12 cellular contexts compared by ENCODE assay signal in the genomic region with DNA sequence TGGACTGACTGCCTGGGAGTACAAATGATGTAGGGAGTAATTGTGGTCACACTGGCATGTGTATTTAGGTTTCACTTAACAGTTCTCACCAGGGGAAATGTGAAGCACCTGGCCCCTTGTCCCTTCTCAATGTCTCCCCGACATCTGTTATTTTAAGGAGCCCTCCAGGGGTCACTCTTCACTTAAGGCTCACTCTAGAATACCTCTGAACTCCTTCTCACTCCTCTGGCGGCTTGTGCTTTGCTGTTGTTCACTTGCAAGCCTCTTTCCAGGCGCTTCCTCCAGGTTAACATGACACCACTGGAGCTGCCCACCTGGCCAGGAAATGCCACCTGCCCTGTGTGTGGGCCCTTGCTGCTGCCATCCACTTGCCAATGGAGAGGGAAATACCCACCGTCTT. TPM values are rescaled to one million over a fixed set of nuclear protein-coding genes. Genes with fewer than 3 reads are reported as not detected.
DNase-seq lines count a peak whose midpoint lies in the region; ATAC-seq and TF ChIP-seq lines count a peak whose summit lies in the region.
"Had no signal": no experiment of that assay in that cellular context is flagged by ENCODE, and none has a peak within 500 bp of the region (broad histone marks: within the 10 kb centered on the region; RNA-seq: fewer than 3 reads in every experiment).

No MANE protein-coding gene starts in this region.

- H3K27me3 Mint-ChIP-seq in CD14-positive monocyte (ENCODE audit: low read depth in 3 of 3): peaks cover 0 to 2% (median 0%) of the 10 kb centered on the region in 3 donors

- H3K9me3 Mint-ChIP-seq in CD14-positive monocyte: no peaks in the 10 kb centered on the region
- H3K9me3 Mint-ChIP-seq: activated T-cell treated with anti-CD3 and anti-CD28 coated beads, Interleukin-2, amount 50 U/mL, for 72 hours had no signal

- no peak for DNase-seq in GM13977 (ENCODE audit: low spot score)
- peak; percentile 20 for DNase-seq in germinal center (ENCODE audit: low spot score)
- no peak for DNase-seq in GM19238 (ENCODE audit: insufficient read length, low spot score)
- DNase-seq in GF-D8 (lab: John Stamatoyannopoulos, UW): no peak
- DNase-seq in CD14-positive monocyte (ENCODE audit: low spot score): no peak
- DNase-seq: activated T-cell treated with anti-CD3 and anti-CD28 coated beads, Interleukin-2, amount 50 U/mL, for 72 hours; kidney glomerular epithelial cell; NCI-H1092; stomach had no signal

- TF ChIP-seq CTCF in GM13977 (IDR thresholded peaks at IDR 0.05; ENCODE audit: extremely low read depth, insufficient read depth, missing control alignments) (peak; percentile 42), CD14-positive monocyte (IDR thresholded peaks at IDR 0.05) (no peak)

- in situ Hi-C loops in GM13977 (cut with MboI; ENCODE audit: low pct_unique_long_range_greater_than_20kb, low sequenced_read_pairs, unreplicated experiment): loop anchor here (25.0 kb wide), 1 partner anchor 228 kb away; no protein-coding TSS in a partner anchor

- no peak overlapping the region for H3K4me3 Mint-ChIP-seq in CD14-positive monocyte
- H3K4me3 Mint-ChIP-seq: activated T-cell treated with anti-CD3 and anti-CD28 coated beads, Interleukin-2, amount 50 U/mL, for 72 hours had no signal

- peak; percentile 64 for ATAC-seq in GM19463 (IDR thresholded peaks at IDR 0.05; ENCODE audit: unreplicated experiment)
- ATAC-seq: activated T-cell treated with anti-CD3 and anti-CD28 coated beads, Interleukin-2, amount 50 U/mL, for 72 hours had no signal

- no peaks in the 10 kb centered on the region for H3K36me3 Mint-ChIP-seq in CD14-positive monocyte

- H3K9me3 ChIP-seq in KOPT-K1 (ENCODE audit: insufficient read depth, low read length, poor library complexity, severe bottlenecking): no peaks in the 10 kb centered on the region
- H3K9me3 ChIP-seq: stomach had no signal

- peak overlapping the region; percentile 43 for H3K27ac ChIP-seq in KOPT-K1 (ENCODE audit: low read depth, low read length, poor library complexity, severe bottlenecking)
- H3K27ac ChIP-seq: cardiac muscle cell, stomach had no signal

- H3K36me3 ChIP-seq in KOPT-K1 (ENCODE audit: insufficient read depth, low read length): no peaks in the 10 kb centered on the region
- H3K36me3 ChIP-seq: cardiac muscle cell, stomach had no signal

- peaks cover 11% of the 10 kb centered on the region for H3K4me1 Mint-ChIP-seq in CD14-positive monocyte

- intact Hi-C loops in CD14-positive monocyte (cut with micrococcal nuclease): no loop called here

- no peak overlapping the region for H3K27ac Mint-ChIP-seq in CD14-positive monocyte

RNA-seq across cellular contexts. Expression of a gene that starts 56.5 kb away (rescaled TPM):
- polyA plus RNA-seq in CD14-positive monocyte: 1 to 10 TPM; 1.0 to 1.3 TPM
- polyA plus RNA-seq: cardiac muscle cell had no signal
